ENCODE assay signal across 8 cellular contexts in the genomic region with DNA sequence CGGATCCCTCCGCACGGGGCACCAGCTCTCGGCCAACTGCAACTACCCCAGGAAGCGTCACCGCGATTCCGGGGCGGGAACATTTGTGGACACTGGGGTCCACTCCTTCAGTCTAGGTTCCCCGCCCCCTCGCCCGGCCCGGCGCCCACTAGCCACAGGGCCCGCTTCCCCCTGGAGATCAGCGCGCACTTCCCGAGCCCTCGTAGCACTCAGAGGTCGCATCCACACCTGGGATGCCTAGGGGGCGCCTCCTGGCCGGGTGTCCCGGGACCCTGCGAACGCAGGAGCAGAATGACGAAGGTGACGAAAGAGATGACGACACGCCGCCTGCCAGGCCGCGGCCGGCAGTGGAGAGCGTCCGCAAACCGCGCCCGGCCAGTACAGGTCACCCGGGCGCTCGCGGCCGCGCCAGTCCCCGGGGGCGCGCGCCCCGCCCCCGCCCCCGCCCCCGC. TPM values are rescaled to one million over a fixed set of nuclear protein-coding genes. Genes with fewer than 3 reads are reported as not detected.
DNase-seq lines count a peak whose midpoint lies in the region; ATAC-seq and TF ChIP-seq lines count a peak whose summit lies in the region.

No MANE protein-coding gene starts in this region.

- H3K18ac ChIP-seq in neuronal stem cell (ENCODE audit: low read length) = peak overlapping the region; percentile 97

- peak overlapping the region; percentile 95 for H3K23ac ChIP-seq in neuronal stem cell (ENCODE audit: low read depth, low read length, poor library complexity)

- peaks cover 32% of the 10 kb centered on the region for H3K4me1 ChIP-seq in RWPE2 (ENCODE audit: insufficient read depth, poor library complexity, severe bottlenecking)
- peaks cover 6 to 7% of the 10 kb centered on the region in 2 donors for H3K4me1 ChIP-seq in neuronal stem cell (ENCODE audit: control insufficient read depth in 2 of 2, insufficient read depth in 1 of 2, low read depth in 1 of 2, low read length in 2 of 2)
- peaks cover 0 to 29% (median 22%) of the 10 kb centered on the region in 5 donors for H3K4me1 ChIP-seq in subcutaneous abdominal adipose tissue (ENCODE audit: control insufficient read depth in 5 of 5, insufficient read depth in 5 of 5, low read length in 5 of 5)

- 0 out of 2 replicates have a peak, but pooled peaks cover 6% of the 10 kb centered on the region for H3K36me3 ChIP-seq in RWPE2 (ENCODE audit: low read depth)
- no peaks in the 10 kb centered on the region for H3K36me3 ChIP-seq in neuronal stem cell (replicated peaks in 1 of 2; ENCODE audit: control insufficient read depth in 2 of 2, insufficient read depth in 2 of 2, low read length in 2 of 2)
- no peaks in the 10 kb centered on the region for H3K36me3 ChIP-seq in subcutaneous abdominal adipose tissue (ENCODE audit: control insufficient read depth in 5 of 5, insufficient read depth in 5 of 5, low read length in 5 of 5)

- no peak overlapping the region for H2BK5ac ChIP-seq in neuronal stem cell (ENCODE audit: low read length)

- peak overlapping the region; percentile 79 for H3K9ac ChIP-seq in neuronal stem cell (ENCODE audit: low read depth, low read length, poor library complexity)
- peak overlapping the region; percentile 39 to 94 (median 92) for H3K9ac ChIP-seq in subcutaneous abdominal adipose tissue (ENCODE audit: low read length in 5 of 5)

- H4K91ac ChIP-seq in neuronal stem cell (ENCODE audit: low read depth, low read length, poor library complexity) = no peak overlapping the region

- no peaks in the 10 kb centered on the region for H3K79me1 ChIP-seq in neuronal stem cell (ENCODE audit: low read depth, low read length)

- DNase-seq in D341Med (ENCODE audit: low spot score) = peak; percentile 80
- peak; percentile 70 to 88 for DNase-seq in HL-60 (ENCODE audit: low read depth in 1 of 2, low spot score in 1 of 2)
- peak; percentile 87 for DNase-seq in RWPE2 (ENCODE audit: low spot score)
- DNase-seq in activated gamma-delta T cell treated with anti-CD3 and anti-CD28 coated beads, Interleukin-2, amount 50 U/mL, for 16 hours (ENCODE audit: low read depth) = peak; percentile 62
- DNase-seq in foreskin melanocyte = peak; percentile 68
- DNase-seq in neuronal stem cell (ENCODE audit: low spot score) = peak; percentile 82

- H3K27ac ChIP-seq in HL-60 (replicated peaks) (peak overlapping the region; percentile 91), RWPE2 (ENCODE audit: poor library complexity, severe bottlenecking) (peak overlapping the region; percentile 97), neuronal stem cell (replicated peaks; ENCODE audit: low read length) (peak overlapping the region; percentile 43), subcutaneous abdominal adipose tissue (ENCODE audit: low read depth, low read length) (peak overlapping the region; percentile 94)

- H2BK12ac ChIP-seq in neuronal stem cell (ENCODE audit: low read length) = no peak overlapping the region

- H3K14ac ChIP-seq in neuronal stem cell (ENCODE audit: low read length) = peak overlapping the region; percentile 40

- H3K4me2 ChIP-seq in neuronal stem cell (ENCODE audit: insufficient read depth, low read length, poor library complexity, severe bottlenecking) = peak overlapping the region; percentile 75

- no peak for TF ChIP-seq CTCF in HL-60 (IDR thresholded peaks at IDR 0.05; ENCODE audit: insufficient read depth, low read length)
- peak; percentile 10 for TF ChIP-seq CTCF in RWPE2 (IDR thresholded peaks at IDR 0.05; ENCODE audit: poor library complexity, severe bottlenecking)

- H2BK15ac ChIP-seq in neuronal stem cell (ENCODE audit: low read length) = peak overlapping the region; percentile 59

- H3K9me3 ChIP-seq in RWPE2 (ENCODE audit: severe bottlenecking) (no peaks in the 10 kb centered on the region), neuronal stem cell (replicated peaks in 1 of 2; ENCODE audit: control insufficient read depth in 2 of 2, insufficient read depth in 1 of 2, low read depth in 1 of 2, low read length in 2 of 2) (no peaks in the 10 kb centered on the region), subcutaneous abdominal adipose tissue (ENCODE audit: control insufficient read depth in 5 of 5, low read length in 5 of 5) (no peaks in the 10 kb centered on the region)

- H2AK5ac ChIP-seq in neuronal stem cell (ENCODE audit: low read depth, low read length) = no peak overlapping the region

- H4K8ac ChIP-seq in neuronal stem cell (ENCODE audit: low read depth, low read length) = no peak overlapping the region

- H3K27me3 ChIP-seq in HL-60 (ENCODE audit: insufficient read depth, poor library complexity, severe bottlenecking) (no peaks in the 10 kb centered on the region), RWPE2 (ENCODE audit: insufficient read depth, poor library complexity, severe bottlenecking) (no peaks in the 10 kb centered on the region), neuronal stem cell (ENCODE audit: control insufficient read depth in 3 of 3, insufficient read depth in 3 of 3, low read depth in 1 of 3, low read length in 3 of 3) (no peaks in the 10 kb centered on the region), subcutaneous abdominal adipose tissue (ENCODE audit: control insufficient read depth in 5 of 5, insufficient read depth in 4 of 5, low read length in 5 of 5) (no peaks in the 10 kb centered on the region)

- no peak overlapping the region for H3K4ac ChIP-seq in neuronal stem cell (ENCODE audit: low read length)

- H2BK120ac ChIP-seq in neuronal stem cell (ENCODE audit: low read depth, low read length) = no peak overlapping the region

- peak; percentile 68 for ATAC-seq in GM19467 (IDR thresholded peaks at IDR 0.05; ENCODE audit: unreplicated experiment)
- peak; percentile 65 for ATAC-seq in RWPE2 (ENCODE audit: low read depth)

- peak overlapping the region; percentile 99 for H2AFZ ChIP-seq in neuronal stem cell (ENCODE audit: low read length)

- no CpG with 5 or more reads among the region's 52 CpGs for WGBS in neuronal stem cell (ENCODE audit: extremely low coverage in 2 of 2, insufficient read length in 2 of 2, insufficient replicate concordance in 1 of 2), 2 donors

- peak overlapping the region; percentile 83 for H3K4me3 ChIP-seq in HL-60 (replicated peaks; ENCODE audit: insufficient read depth, low read length)
- peak overlapping the region; percentile 91 for H3K4me3 ChIP-seq in RWPE2 (ENCODE audit: severe bottlenecking)
- H3K4me3 ChIP-seq in neuronal stem cell (ENCODE audit: low read length in 2 of 2) = peak overlapping the region; percentile 58 to 84
- peak overlapping the region; percentile 78 to 86 (median 80) for H3K4me3 ChIP-seq in subcutaneous abdominal adipose tissue (ENCODE audit: low read depth in 1 of 5, low read length in 5 of 5)

RNA-seq across cellular contexts. Expression of a gene that starts 0.3 kb away (rescaled TPM):
- polyA plus RNA-seq in neuronal stem cell (2013, experiment 1 of 2) = 36.8 TPM
- 35.3 TPM for polyA plus RNA-seq in neuronal stem cell (2013, experiment 2 of 2)

Comparison
In these comparisons a context has a peak if more than half of its experiments do, and no peak if none do; other contexts are left out.
1. Peak in every context shown above with its lines: DNase-seq, ATAC-seq, H3K4me3 ChIP-seq and H3K27ac ChIP-seq.
2. H3K27ac ChIP-seq: peak in every context shown above with its lines; median percentile 97 in RWPE2; 94 in subcutaneous abdominal adipose tissue; 91 in HL-60; 43 in neuronal stem cell.